In genomic region chr14:46788994-46789393, GRCh38 we compare ENCODE assay signal across 23 cellular contexts.
"Had no signal": no experiment of that assay in that cellular context is flagged by ENCODE, and none has a peak within 500 bp of the region (broad histone marks: within the 10 kb centered on the region; RNA-seq: fewer than 3 reads in every experiment).

No MANE protein-coding gene starts in this region.

- ATAC-seq: Panc1, T-cell had no signal

- DNase-seq: KBM-7, MV-4-11, NCI-H1048, NCI-H1105, NCI-H1417, NCI-H1436 treated with DMSO at 0.1 percent for 48 hours, NCI-H1694, NCI-H1930, NCI-H2081, NCI-H2107, NCI-H2171, NCI-H226, NCI-H446, NCI-H510A, NCI-H524 treated with DMSO at 0.1 percent for 48 hours, NCI-H69, NCI-H774, SHP77, SK-N-SH, SW 1271, T-cell had no signal

- H3K9me3 ChIP-seq: SK-N-SH had no signal

- H3K27ac ChIP-seq: RWPE1 had no signal

- H3K4me2 ChIP-seq: SK-N-SH had no signal
